ENCODE assay signal across 10 cellular contexts in genomic region chr20:1734269-1734858, GRCh38.
DNase-seq lines count a peak whose midpoint lies in the region; ATAC-seq and TF ChIP-seq lines count a peak whose summit lies in the region.
"Had no signal": no experiment of that assay in that cellular context is flagged by ENCODE, and none has a peak within 500 bp of the region (broad histone marks: within the 10 kb centered on the region; RNA-seq: fewer than 3 reads in every experiment).

No MANE protein-coding gene starts in this region.

- DNase-seq in CD8-positive, alpha-beta T cell, result peak in 4 of 7 experiments; percentile 7 to 44 (median 26)
- peak; percentile 23 for DNase-seq in activated CD4-positive, alpha-beta T cell treated with anti-CD3 and anti-CD28 coated beads for 48 hours
- peak; percentile 57 for DNase-seq in kidney tubule cell (ENCODE audit: low spot score)
- DNase-seq in HPDE6-E6E7 (ENCODE audit: extremely low spot score), result no peak
- no peak for DNase-seq in mucosa of gallbladder (ENCODE audit: low spot score)

- no peaks in the 10 kb centered on the region for H3K27me3 Mint-ChIP-seq in CD8-positive, alpha-beta T cell (ENCODE audit: low read depth)

- H3K27ac Mint-ChIP-seq in CD8-positive, alpha-beta T cell, result peak overlapping the region; percentile 75
- H3K27ac Mint-ChIP-seq: type B pancreatic cell had no signal

- peaks cover 31% of the 10 kb centered on the region for H3K4me1 ChIP-seq in CD8-positive, alpha-beta T cell (ENCODE audit: insufficient read depth, low read length)
- H3K4me1 ChIP-seq: SJCRH30 had no signal

- TF ChIP-seq CTCF in CD8-positive, alpha-beta T cell (IDR thresholded peaks at IDR 0.05), result peak; percentile 50

- H3K36me3 ChIP-seq in CD8-positive, alpha-beta T cell (ENCODE audit: insufficient read depth, low read length), result no peaks in the 10 kb centered on the region
- H3K36me3 ChIP-seq: SJCRH30 had no signal

- CTCF ChIA-PET in CD8-positive, alpha-beta T cell (lab: Charles Lee), result interaction anchor here (0.6 to 6.2 kb wide), 62 partner anchors 12 to 447 kb away, joined by 3 to 62 read pairs (median 4); partner anchors contain the start of genes NSFL1C, SIRPD and SIRPG

- H3K4me3 ChIP-seq in CD8-positive, alpha-beta T cell (ENCODE audit: low read depth, low read length), result no peak overlapping the region
- H3K4me3 ChIP-seq: SJCRH30 had no signal

- no peaks in the 10 kb centered on the region for H3K36me3 Mint-ChIP-seq in CD8-positive, alpha-beta T cell
- H3K36me3 Mint-ChIP-seq: type B pancreatic cell had no signal

- H3K9me3 ChIP-seq in CD8-positive, alpha-beta T cell (ENCODE audit: low read length), result no peaks in the 10 kb centered on the region
- H3K9me3 ChIP-seq: SJCRH30 had no signal

- H3K4me3 Mint-ChIP-seq in CD8-positive, alpha-beta T cell, result no peak overlapping the region
- H3K4me3 Mint-ChIP-seq: type B pancreatic cell had no signal

- H3K27me3 ChIP-seq in CD8-positive, alpha-beta T cell (ENCODE audit: insufficient read depth, low read length), result no peaks in the 10 kb centered on the region

- no peaks in the 10 kb centered on the region for H3K9me3 Mint-ChIP-seq in CD8-positive, alpha-beta T cell
- H3K9me3 Mint-ChIP-seq: type B pancreatic cell had no signal

- POLR2A ChIA-PET in CD8-positive, alpha-beta T cell (lab: Charles Lee), result interaction anchor here (0.8 to 1.0 kb wide), 3 partner anchors 56 to 178 kb away, joined by 3 read pairs; no protein-coding TSS in a partner anchor

- H3K27ac ChIP-seq in CD8-positive, alpha-beta T cell (ENCODE audit: low read depth, low read length), result no peak overlapping the region
- H3K27ac ChIP-seq: SJCRH30 had no signal

- H3K4me1 Mint-ChIP-seq in CD8-positive, alpha-beta T cell (ENCODE audit: low read depth), result peaks cover 4% of the 10 kb centered on the region

- intact Hi-C loops in CD8-positive, alpha-beta T cell (cut with DNase I, micrococcal nuclease), result loop anchor here (1.0 to 5.0 kb wide), 8 partner anchors 42 to 267 kb away; partner anchors contain the start of gene SIRPG (in 1 of the 2)

- peak; percentile 63 for ATAC-seq in CD8-positive, alpha-beta T cell
- ATAC-seq in GM18861 (IDR thresholded peaks at IDR 0.05; ENCODE audit: unreplicated experiment) (peak; percentile 46), HG02798 (IDR thresholded peaks at IDR 0.05; ENCODE audit: poor library complexity, unreplicated experiment) (no peak), GM18519 (IDR thresholded peaks at IDR 0.05; ENCODE audit: low FRiP score, unreplicated experiment) (no peak)

Comparison
In these comparisons a context has a peak if more than half of its experiments do, and no peak if none do; other contexts are left out.
1. ATAC-seq: peak in CD8-positive, alpha-beta T cell (single experiment) and GM18861 (single experiment); none in HG02798 (single experiment) and GM18519 (single experiment).
2. DNase-seq: peak in CD8-positive, alpha-beta T cell (4 of 7), activated CD4-positive, alpha-beta T cell treated with anti-CD3 and anti-CD28 coated beads for 48 hours (single experiment) and kidney tubule cell (single experiment); none in HPDE6-E6E7 (single experiment) and mucosa of gallbladder (single experiment).